Comparison of ENCODE assay signal across 11 cellular contexts in genomic region chr11:73386568-73386967, GRCh38. TPM values are rescaled to one million over a fixed set of nuclear protein-coding genes. Genes with fewer than 3 reads are reported as not detected.
DNase-seq lines count a peak whose midpoint lies in the region; ATAC-seq lines count a peak whose summit lies in the region.
"Had no signal": no experiment of that assay in that cellular context is flagged by ENCODE, and none has a peak within 500 bp of the region (broad histone marks: within the 10 kb centered on the region; RNA-seq: fewer than 3 reads in every experiment).

No MANE protein-coding gene starts in this region.

- H3K14ac ChIP-seq in mesenchymal stem cell (ENCODE audit: low read length in 2 of 2): peak overlapping the region in 1 of 2 experiments; percentile 63

- H4K8ac ChIP-seq in mesenchymal stem cell (ENCODE audit: low read length): peak overlapping the region; percentile 66

- no peak overlapping the region for H2AK5ac ChIP-seq in mesenchymal stem cell (ENCODE audit: low read length, severe bottlenecking)

- no peak for DNase-seq in activated naive CD4-positive, alpha-beta T cell treated with anti-CD3 and anti-CD28 coated beads, Interleukin-2, amount 10 ng/mL, durations not matched to agents 7 days and 5 days
- DNase-seq in activated naive CD4-positive, alpha-beta T cell treated with anti-CD3 and anti-CD28 coated beads, Interleukin-2, amount 50 U/mL, for 16 hours: no peak
- DNase-seq in T-helper 17 cell (no peak), mesenchymal stem cell (no peak), retina (no peak)
- DNase-seq in stimulated activated CD4-positive, alpha-beta T cell treated with anti-CD3 and anti-CD28 coated beads, Interleukin-2, amount 100 ng/mL, for 48 hours: no peak
- DNase-seq: NCI-H2171, PC-3 had no signal

- H3K9me3 Mint-ChIP-seq in activated naive CD4-positive, alpha-beta T cell treated with anti-CD3 and anti-CD28 coated beads, Interleukin-2, amount 10 ng/mL, durations not matched to agents 7 days and 5 days: no peaks in the 10 kb centered on the region
- H3K9me3 Mint-ChIP-seq: mesothelial cell of epicardium had no signal

- H3K27ac Mint-ChIP-seq in activated naive CD4-positive, alpha-beta T cell treated with anti-CD3 and anti-CD28 coated beads, Interleukin-2, amount 10 ng/mL, durations not matched to agents 7 days and 5 days: peak overlapping the region; percentile 82
- H3K27ac Mint-ChIP-seq in T-helper 17 cell: peak overlapping the region; percentile 87
- H3K27ac Mint-ChIP-seq: mesothelial cell of epicardium had no signal

- H3K4me2 ChIP-seq in mesenchymal stem cell (ENCODE audit: low read length, poor library complexity, severe bottlenecking): no peak overlapping the region

- no peak overlapping the region for H3K4me3 ChIP-seq in mesenchymal stem cell (ENCODE audit: insufficient read depth in 1 of 2, low read depth in 1 of 2, low read length in 2 of 2)

- no peaks in the 10 kb centered on the region for H3K27me3 Mint-ChIP-seq in activated naive CD4-positive, alpha-beta T cell treated with anti-CD3 and anti-CD28 coated beads, Interleukin-2, amount 10 ng/mL, durations not matched to agents 7 days and 5 days
- H3K27me3 Mint-ChIP-seq in T-helper 17 cell: no peaks in the 10 kb centered on the region

- ATAC-seq in T-helper 17 cell (no peak), HG03442 (IDR thresholded peaks at IDR 0.05; ENCODE audit: unreplicated experiment) (no peak)
- ATAC-seq: PC-3 had no signal

- peak overlapping the region in 1 of 2 experiments; percentile 32 for H3K4ac ChIP-seq in mesenchymal stem cell (ENCODE audit: low read depth in 1 of 2, low read length in 2 of 2)

- no peaks in the 10 kb centered on the region for H3K27me3 ChIP-seq in mesenchymal stem cell (ENCODE audit: control insufficient read depth in 1 of 2, insufficient read depth in 1 of 2, low read length in 2 of 2)

- peaks cover 63% of the 10 kb centered on the region for H3K4me1 Mint-ChIP-seq in activated naive CD4-positive, alpha-beta T cell treated with anti-CD3 and anti-CD28 coated beads, Interleukin-2, amount 10 ng/mL, durations not matched to agents 7 days and 5 days
- H3K4me1 Mint-ChIP-seq in T-helper 17 cell: peaks cover 57% of the 10 kb centered on the region

- peaks cover 0 to 8% of the 10 kb centered on the region in 2 experiments for H3K36me3 ChIP-seq in mesenchymal stem cell (ENCODE audit: control insufficient read depth in 1 of 2, insufficient read depth in 2 of 2, low read depth in 1 of 2, low read length in 2 of 2)

- H2AFZ ChIP-seq in mesenchymal stem cell (ENCODE audit: low read depth, low read length): no peak overlapping the region

- H3K9ac ChIP-seq in mesenchymal stem cell (ENCODE audit: low read length): no peak overlapping the region

- H3K9me3 ChIP-seq in T-helper 17 cell (ENCODE audit: control insufficient read depth, low read length, poor library complexity, severe bottlenecking): no peaks in the 10 kb centered on the region
- H3K9me3 ChIP-seq in mesenchymal stem cell (ENCODE audit: control insufficient read depth, low read length): no peaks in the 10 kb centered on the region

- peak overlapping the region; percentile 55 to 64 for H3K18ac ChIP-seq in mesenchymal stem cell (ENCODE audit: low read depth in 1 of 2, low read length in 2 of 2)

- H3K23ac ChIP-seq in mesenchymal stem cell (ENCODE audit: low read length in 2 of 2): peak overlapping the region in 1 of 2 experiments; percentile 70

- peak overlapping the region; percentile 3 for H4K91ac ChIP-seq in mesenchymal stem cell (ENCODE audit: low read length)

- H2BK15ac ChIP-seq in mesenchymal stem cell (ENCODE audit: low read depth, poor library complexity, severe bottlenecking): no peak overlapping the region

- peaks cover 52% of the 10 kb centered on the region for H3K79me1 ChIP-seq in mesenchymal stem cell (replicated peaks; ENCODE audit: low read length, poor library complexity, severe bottlenecking)

- H3K4me1 ChIP-seq in mesenchymal stem cell (ENCODE audit: control insufficient read depth, insufficient read depth, low read depth, low read length): peaks cover 67% of the 10 kb centered on the region

- H3K27ac ChIP-seq in mesenchymal stem cell (ENCODE audit: low read length, poor library complexity, severe bottlenecking): no peak overlapping the region
- H3K27ac ChIP-seq in temporal lobe (ENCODE audit: low read depth, low read length): peak overlapping the region; percentile 9

- H2BK120ac ChIP-seq in mesenchymal stem cell (ENCODE audit: low read depth, low read length): peak overlapping the region; percentile 73

- CTCF ChIA-PET in activated naive CD4-positive, alpha-beta T cell treated with anti-CD3 and anti-CD28 coated beads, Interleukin-2, amount 10 ng/mL, durations not matched to agents 7 days and 5 days (lab: Charles Lee): interaction anchor here (1.2 to 1.5 kb wide), 2 partner anchors 36 to 239 kb away, joined by 4 to 6 read pairs; no protein-coding TSS in a partner anchor

- peak overlapping the region in 1 of 2 experiments; percentile 67 for H2BK12ac ChIP-seq in mesenchymal stem cell (ENCODE audit: low read length in 2 of 2)

- H3K36me3 Mint-ChIP-seq in activated naive CD4-positive, alpha-beta T cell treated with anti-CD3 and anti-CD28 coated beads, Interleukin-2, amount 10 ng/mL, durations not matched to agents 7 days and 5 days: peaks cover 2% of the 10 kb centered on the region
- H3K36me3 Mint-ChIP-seq in T-helper 17 cell (ENCODE audit: low read depth): peaks cover 2% of the 10 kb centered on the region
- H3K36me3 Mint-ChIP-seq: mesothelial cell of epicardium had no signal

- no peak overlapping the region for H2BK5ac ChIP-seq in mesenchymal stem cell (ENCODE audit: low read depth, low read length, poor library complexity, severe bottlenecking)

- 95% methylated on average over 5 of the region's 7 CpGs for WGBS in mesenchymal stem cell

- no peak overlapping the region for H3K4me3 Mint-ChIP-seq in activated naive CD4-positive, alpha-beta T cell treated with anti-CD3 and anti-CD28 coated beads, Interleukin-2, amount 10 ng/mL, durations not matched to agents 7 days and 5 days
- H3K4me3 Mint-ChIP-seq in T-helper 17 cell: peak overlapping the region; percentile 84
- H3K4me3 Mint-ChIP-seq: mesothelial cell of epicardium had no signal

RNA-seq across cellular contexts. Expression of gene RELT, which starts 10.4 kb away (rescaled TPM):
- total RNA-seq in T-helper 17 cell: 100 to 1,000 TPM; 139 to 169 TPM
- polyA plus RNA-seq in mesenchymal stem cell (2013, experiment 1 of 2): 2.6 TPM
- 3.0 TPM for polyA plus RNA-seq in mesenchymal stem cell (2013, experiment 2 of 2)
- total RNA-seq in temporal lobe: 1.5 TPM

Comparison
In these comparisons a context has a peak if more than half of its experiments do, and no peak if none do; other contexts are left out.
1. RNA of gene RELT, which starts 10.4 kb away (total RNA-seq): 139 to 169 TPM in T-helper 17 cell; 1.5 TPM in temporal lobe (single experiment); every median in the first group is over 10 times any median in the second.